Comparison of ENCODE assay signal across 1 cellular context in the genomic region with DNA sequence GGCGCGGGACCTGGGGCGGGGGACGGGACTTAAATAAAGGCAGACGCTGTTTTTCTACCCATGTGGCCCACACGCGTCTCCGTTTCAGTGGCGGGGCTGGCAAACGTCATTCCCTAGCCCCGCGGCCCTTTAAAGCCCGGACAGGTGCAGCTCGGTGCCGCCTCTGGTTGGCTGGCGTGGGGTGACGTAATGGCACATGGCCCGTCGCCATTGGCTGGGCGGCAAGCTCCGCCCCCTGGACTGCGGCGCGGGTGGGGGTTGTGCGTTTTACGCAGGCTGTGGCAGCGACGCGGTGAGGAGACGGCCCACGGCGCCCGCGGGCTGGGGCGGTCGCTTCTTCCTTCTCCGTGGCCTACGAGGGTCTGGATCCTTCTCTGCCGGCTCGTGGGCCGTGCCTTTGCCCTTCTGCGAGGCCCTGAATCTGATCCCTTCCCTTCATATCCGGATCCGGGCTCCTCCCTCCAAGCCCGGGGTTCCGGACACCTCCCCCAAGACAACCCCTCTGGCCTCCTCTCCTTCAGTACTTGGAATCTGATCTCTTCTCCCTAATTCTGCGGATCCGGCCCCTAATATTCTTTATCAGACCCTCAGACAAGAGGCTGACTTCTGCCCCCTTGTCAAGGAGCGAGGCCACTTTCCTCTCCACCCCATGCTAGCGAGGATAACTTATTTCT.
TF ChIP-seq lines count a peak whose summit lies in the region.

A gene with protein sequence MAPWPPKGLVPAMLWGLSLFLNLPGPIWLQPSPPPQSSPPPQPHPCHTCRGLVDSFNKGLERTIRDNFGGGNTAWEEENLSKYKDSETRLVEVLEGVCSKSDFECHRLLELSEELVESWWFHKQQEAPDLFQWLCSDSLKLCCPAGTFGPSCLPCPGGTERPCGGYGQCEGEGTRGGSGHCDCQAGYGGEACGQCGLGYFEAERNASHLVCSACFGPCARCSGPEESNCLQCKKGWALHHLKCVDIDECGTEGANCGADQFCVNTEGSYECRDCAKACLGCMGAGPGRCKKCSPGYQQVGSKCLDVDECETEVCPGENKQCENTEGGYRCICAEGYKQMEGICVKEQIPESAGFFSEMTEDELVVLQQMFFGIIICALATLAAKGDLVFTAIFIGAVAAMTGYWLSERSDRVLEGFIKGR (plus strand): TSS at position 274 of the 674 bp plus-strand sequence. CDS start 605 bp downstream, outside the sequence.

TF ChIP-seq in K562, 482 proteins besides CTCF, POLR2A, EP300 and RAD21 (continued from another document and continues in another):
- TF ChIP-seq, protein P1, sequence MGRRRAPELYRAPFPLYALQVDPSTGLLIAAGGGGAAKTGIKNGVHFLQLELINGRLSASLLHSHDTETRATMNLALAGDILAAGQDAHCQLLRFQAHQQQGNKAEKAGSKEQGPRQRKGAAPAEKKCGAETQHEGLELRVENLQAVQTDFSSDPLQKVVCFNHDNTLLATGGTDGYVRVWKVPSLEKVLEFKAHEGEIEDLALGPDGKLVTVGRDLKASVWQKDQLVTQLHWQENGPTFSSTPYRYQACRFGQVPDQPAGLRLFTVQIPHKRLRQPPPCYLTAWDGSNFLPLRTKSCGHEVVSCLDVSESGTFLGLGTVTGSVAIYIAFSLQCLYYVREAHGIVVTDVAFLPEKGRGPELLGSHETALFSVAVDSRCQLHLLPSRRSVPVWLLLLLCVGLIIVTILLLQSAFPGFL (CRISPR knock-in tag; IDR thresholded peaks at IDR 0.05) = no peak
- TF ChIP-seq FOXJ2 (tag; IDR thresholded peaks at IDR 0.05) = no peak
- TF ChIP-seq L3MBTL2 (IDR thresholded peaks at IDR 0.05) = peak; percentile 79
- TF ChIP-seq ZKSCAN3 (CRISPR knock-in tag; IDR thresholded peaks at IDR 0.05) = no peak
- TF ChIP-seq, protein P2, sequence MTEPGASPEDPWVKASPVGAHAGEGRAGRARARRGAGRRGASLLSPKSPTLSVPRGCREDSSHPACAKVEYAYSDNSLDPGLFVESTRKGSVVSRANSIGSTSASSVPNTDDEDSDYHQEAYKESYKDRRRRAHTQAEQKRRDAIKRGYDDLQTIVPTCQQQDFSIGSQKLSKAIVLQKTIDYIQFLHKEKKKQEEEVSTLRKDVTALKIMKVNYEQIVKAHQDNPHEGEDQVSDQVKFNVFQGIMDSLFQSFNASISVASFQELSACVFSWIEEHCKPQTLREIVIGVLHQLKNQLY (CRISPR knock-in tag; conservative IDR thresholded peaks at IDR 0.05) = no peak
- TF ChIP-seq ZNF584 (CRISPR knock-in tag; IDR thresholded peaks at IDR 0.05; ENCODE audit: low read depth) = no peak
- TF ChIP-seq ILK (tag; IDR thresholded peaks at IDR 0.05; ENCODE audit: borderline replicate concordance, low read depth) = no peak
- TF ChIP-seq, protein P3, sequence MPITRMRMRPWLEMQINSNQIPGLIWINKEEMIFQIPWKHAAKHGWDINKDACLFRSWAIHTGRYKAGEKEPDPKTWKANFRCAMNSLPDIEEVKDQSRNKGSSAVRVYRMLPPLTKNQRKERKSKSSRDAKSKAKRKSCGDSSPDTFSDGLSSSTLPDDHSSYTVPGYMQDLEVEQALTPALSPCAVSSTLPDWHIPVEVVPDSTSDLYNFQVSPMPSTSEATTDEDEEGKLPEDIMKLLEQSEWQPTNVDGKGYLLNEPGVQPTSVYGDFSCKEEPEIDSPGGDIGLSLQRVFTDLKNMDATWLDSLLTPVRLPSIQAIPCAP (CRISPR knock-in tag; IDR thresholded peaks at IDR 0.05; ENCODE audit: borderline replicate concordance) = no peak
- TF ChIP-seq, protein P4, sequence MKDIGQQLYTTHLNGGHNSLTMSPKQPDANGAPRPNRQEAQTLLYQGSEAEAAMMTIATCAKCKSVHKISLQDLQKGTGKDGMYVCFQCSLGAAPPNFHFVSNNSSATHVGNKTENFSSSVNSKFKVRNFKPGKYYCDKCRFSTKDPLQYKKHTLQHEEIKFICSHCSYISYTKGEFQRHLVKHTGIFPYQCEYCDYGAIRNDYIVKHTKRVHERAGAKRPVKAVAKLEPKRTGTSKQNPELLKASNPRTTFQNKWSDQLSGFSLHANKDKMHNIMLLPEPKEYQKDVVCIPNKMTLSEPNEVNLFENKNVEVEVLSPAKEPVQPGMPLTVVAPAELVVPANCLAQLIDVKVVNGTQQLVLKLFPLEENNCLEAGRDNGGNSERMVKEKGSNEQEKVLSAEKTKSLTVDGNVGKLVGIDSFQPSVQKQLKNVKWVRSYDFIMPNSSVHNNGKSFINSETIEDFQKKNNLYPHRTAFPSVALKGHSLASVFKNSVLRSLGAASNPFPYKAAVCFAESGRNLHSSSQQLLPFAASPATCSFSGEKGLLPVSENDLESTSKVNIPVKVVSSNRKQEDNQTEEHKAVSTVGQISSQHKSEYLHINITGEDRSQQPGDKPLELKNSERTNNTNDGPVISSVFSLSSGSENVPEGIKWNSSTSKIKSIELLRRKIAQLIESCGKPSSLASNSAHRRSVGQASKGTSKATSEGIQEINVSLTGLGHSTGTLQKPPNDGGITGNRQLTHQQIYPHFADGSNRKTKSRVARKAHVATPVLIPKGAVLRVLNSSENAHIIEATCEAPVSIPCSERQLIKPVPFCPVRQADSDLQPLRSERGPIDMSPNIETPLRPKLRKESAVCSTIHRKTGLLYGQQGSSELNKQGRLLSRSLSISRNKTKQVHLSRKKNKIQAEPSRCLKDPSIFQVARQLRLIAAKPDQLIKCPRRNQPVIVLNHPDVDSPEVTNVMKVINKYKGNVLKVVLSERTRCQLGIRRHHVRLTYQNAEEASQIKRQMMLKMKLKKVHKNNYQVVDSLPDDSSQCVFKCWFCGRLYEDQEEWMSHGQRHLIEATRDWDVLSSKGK (CRISPR knock-in tag; IDR thresholded peaks at IDR 0.05) = no peak
- peak; percentile 57; the same call in 1 of the 2 replicates for TF ChIP-seq ZNF589 (CRISPR knock-in tag; IDR thresholded peaks at IDR 0.05; ENCODE audit: low read depth)
- TF ChIP-seq SMARCA4 (IDR thresholded peaks at IDR 0.05) = peak; percentile 15; the same call in 1 of the 2 replicates
- no peak for TF ChIP-seq PHB (CRISPR knock-in tag; IDR thresholded peaks at IDR 0.05)
- TF ChIP-seq, protein P5, sequence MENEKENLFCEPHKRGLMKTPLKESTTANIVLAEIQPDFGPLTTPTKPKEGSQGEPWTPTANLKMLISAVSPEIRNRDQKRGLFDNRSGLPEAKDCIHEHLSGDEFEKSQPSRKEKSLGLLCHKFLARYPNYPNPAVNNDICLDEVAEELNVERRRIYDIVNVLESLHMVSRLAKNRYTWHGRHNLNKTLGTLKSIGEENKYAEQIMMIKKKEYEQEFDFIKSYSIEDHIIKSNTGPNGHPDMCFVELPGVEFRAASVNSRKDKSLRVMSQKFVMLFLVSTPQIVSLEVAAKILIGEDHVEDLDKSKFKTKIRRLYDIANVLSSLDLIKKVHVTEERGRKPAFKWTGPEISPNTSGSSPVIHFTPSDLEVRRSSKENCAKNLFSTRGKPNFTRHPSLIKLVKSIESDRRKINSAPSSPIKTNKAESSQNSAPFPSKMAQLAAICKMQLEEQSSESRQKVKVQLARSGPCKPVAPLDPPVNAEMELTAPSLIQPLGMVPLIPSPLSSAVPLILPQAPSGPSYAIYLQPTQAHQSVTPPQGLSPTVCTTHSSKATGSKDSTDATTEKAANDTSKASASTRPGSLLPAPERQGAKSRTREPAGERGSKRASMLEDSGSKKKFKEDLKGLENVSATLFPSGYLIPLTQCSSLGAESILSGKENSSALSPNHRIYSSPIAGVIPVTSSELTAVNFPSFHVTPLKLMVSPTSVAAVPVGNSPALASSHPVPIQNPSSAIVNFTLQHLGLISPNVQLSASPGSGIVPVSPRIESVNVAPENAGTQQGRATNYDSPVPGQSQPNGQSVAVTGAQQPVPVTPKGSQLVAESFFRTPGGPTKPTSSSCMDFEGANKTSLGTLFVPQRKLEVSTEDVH (IDR thresholded peaks at IDR 0.05; ENCODE audit: low read depth, partially characterized antibody) = peak; percentile 72
- TF ChIP-seq ZNF174 (CRISPR knock-in tag; IDR thresholded peaks at IDR 0.05) = no peak
- no peak for TF ChIP-seq NBN (IDR thresholded peaks at IDR 0.05; ENCODE audit: low read depth)
- no peak for TF ChIP-seq NCOA6 (IDR thresholded peaks at IDR 0.05)
- TF ChIP-seq ZBTB7A (IDR thresholded peaks at IDR 0.05; ENCODE audit: borderline replicate concordance, control insufficient read depth, low read depth, low read length) = no peak; the same call in 1 of the 2 replicates
- no peak; the same call in 1 of the 2 replicates for TF ChIP-seq ZBTB1 (CRISPR knock-in tag; IDR thresholded peaks at IDR 0.05; ENCODE audit: borderline replicate concordance, low read depth)
- TF ChIP-seq ERF (CRISPR knock-in tag; IDR thresholded peaks at IDR 0.05) = 0 out of 2 replicates have a peak, but pooled peaks have one; percentile 71
- TF ChIP-seq, protein P6, sequence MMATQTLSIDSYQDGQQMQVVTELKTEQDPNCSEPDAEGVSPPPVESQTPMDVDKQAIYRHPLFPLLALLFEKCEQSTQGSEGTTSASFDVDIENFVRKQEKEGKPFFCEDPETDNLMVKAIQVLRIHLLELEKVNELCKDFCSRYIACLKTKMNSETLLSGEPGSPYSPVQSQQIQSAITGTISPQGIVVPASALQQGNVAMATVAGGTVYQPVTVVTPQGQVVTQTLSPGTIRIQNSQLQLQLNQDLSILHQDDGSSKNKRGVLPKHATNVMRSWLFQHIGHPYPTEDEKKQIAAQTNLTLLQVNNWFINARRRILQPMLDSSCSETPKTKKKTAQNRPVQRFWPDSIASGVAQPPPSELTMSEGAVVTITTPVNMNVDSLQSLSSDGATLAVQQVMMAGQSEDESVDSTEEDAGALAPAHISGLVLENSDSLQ (IDR thresholded peaks at IDR 0.05) = no peak
- TF ChIP-seq, protein P7, sequence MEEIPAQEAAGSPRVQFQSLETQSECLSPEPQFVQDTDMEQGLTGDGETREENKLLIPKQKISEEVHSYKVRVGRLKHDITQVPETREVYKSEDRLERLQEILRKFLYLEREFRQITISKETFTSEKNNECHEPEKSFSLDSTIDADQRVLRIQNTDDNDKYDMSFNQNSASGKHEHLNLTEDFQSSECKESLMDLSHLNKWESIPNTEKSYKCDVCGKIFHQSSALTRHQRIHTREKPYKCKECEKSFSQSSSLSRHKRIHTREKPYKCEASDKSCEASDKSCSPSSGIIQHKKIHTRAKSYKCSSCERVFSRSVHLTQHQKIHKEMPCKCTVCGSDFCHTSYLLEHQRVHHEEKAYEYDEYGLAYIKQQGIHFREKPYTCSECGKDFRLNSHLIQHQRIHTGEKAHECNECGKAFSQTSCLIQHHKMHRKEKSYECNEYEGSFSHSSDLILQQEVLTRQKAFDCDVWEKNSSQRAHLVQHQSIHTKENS (CRISPR knock-in tag; IDR thresholded peaks at IDR 0.05) = no peak
- no peak for TF ChIP-seq FUS (optimal IDR thresholded peaks at IDR 0.05; ENCODE audit: low read depth, low read length)
- TF ChIP-seq, protein P8, sequence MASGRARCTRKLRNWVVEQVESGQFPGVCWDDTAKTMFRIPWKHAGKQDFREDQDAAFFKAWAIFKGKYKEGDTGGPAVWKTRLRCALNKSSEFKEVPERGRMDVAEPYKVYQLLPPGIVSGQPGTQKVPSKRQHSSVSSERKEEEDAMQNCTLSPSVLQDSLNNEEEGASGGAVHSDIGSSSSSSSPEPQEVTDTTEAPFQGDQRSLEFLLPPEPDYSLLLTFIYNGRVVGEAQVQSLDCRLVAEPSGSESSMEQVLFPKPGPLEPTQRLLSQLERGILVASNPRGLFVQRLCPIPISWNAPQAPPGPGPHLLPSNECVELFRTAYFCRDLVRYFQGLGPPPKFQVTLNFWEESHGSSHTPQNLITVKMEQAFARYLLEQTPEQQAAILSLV (tag; IDR thresholded peaks at IDR 0.05) = no peak; the same call in 1 of the 2 replicates
- TF ChIP-seq FOS (IDR thresholded peaks at IDR 0.05; ENCODE audit: extremely low read depth, insufficient read length) = peak; percentile 69
- no peak for TF ChIP-seq CAMTA2 (CRISPR knock-in tag; conservative IDR thresholded peaks at IDR 0.05)
- TF ChIP-seq ETV6 (IDR thresholded peaks at IDR 0.05; ENCODE audit: borderline replicate concordance in 1 of 2, low read depth in 2 of 2, low read length in 1 of 2) = no peak
- peak; percentile 1; the same call in 1 of the 2 replicates for TF ChIP-seq ETV6 (CRISPR knock-in tag; IDR thresholded peaks at IDR 0.05; ENCODE audit: borderline replicate concordance)
- TF ChIP-seq, protein P9, sequence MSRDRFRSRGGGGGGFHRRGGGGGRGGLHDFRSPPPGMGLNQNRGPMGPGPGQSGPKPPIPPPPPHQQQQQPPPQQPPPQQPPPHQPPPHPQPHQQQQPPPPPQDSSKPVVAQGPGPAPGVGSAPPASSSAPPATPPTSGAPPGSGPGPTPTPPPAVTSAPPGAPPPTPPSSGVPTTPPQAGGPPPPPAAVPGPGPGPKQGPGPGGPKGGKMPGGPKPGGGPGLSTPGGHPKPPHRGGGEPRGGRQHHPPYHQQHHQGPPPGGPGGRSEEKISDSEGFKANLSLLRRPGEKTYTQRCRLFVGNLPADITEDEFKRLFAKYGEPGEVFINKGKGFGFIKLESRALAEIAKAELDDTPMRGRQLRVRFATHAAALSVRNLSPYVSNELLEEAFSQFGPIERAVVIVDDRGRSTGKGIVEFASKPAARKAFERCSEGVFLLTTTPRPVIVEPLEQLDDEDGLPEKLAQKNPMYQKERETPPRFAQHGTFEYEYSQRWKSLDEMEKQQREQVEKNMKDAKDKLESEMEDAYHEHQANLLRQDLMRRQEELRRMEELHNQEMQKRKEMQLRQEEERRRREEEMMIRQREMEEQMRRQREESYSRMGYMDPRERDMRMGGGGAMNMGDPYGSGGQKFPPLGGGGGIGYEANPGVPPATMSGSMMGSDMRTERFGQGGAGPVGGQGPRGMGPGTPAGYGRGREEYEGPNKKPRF (IDR thresholded peaks at IDR 0.05; ENCODE audit: low read depth, low read length) = no peak
- TF ChIP-seq, protein P10, sequence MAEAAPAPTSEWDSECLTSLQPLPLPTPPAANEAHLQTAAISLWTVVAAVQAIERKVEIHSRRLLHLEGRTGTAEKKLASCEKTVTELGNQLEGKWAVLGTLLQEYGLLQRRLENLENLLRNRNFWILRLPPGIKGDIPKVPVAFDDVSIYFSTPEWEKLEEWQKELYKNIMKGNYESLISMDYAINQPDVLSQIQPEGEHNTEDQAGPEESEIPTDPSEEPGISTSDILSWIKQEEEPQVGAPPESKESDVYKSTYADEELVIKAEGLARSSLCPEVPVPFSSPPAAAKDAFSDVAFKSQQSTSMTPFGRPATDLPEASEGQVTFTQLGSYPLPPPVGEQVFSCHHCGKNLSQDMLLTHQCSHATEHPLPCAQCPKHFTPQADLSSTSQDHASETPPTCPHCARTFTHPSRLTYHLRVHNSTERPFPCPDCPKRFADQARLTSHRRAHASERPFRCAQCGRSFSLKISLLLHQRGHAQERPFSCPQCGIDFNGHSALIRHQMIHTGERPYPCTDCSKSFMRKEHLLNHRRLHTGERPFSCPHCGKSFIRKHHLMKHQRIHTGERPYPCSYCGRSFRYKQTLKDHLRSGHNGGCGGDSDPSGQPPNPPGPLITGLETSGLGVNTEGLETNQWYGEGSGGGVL (CRISPR knock-in tag; IDR thresholded peaks at IDR 0.05) = no peak
- TF ChIP-seq ZNF274 (IDR thresholded peaks at IDR 0.05; ENCODE audit: borderline replicate concordance, low read depth, low read length) = no peak
- TF ChIP-seq MYNN (IDR thresholded peaks at IDR 0.05) = no peak; the same call in 1 of the 2 replicates
- no peak for TF ChIP-seq MYNN (CRISPR knock-in tag; IDR thresholded peaks at IDR 0.05)
- peak; percentile 69 for TF ChIP-seq TAF1 (IDR thresholded peaks at IDR 0.05; ENCODE audit: control insufficient read depth, extremely low read depth, insufficient read depth, low read length, severe bottlenecking)
- no peak for TF ChIP-seq ZNF77 (CRISPR knock-in tag; IDR thresholded peaks at IDR 0.05)
- TF ChIP-seq, protein P11, sequence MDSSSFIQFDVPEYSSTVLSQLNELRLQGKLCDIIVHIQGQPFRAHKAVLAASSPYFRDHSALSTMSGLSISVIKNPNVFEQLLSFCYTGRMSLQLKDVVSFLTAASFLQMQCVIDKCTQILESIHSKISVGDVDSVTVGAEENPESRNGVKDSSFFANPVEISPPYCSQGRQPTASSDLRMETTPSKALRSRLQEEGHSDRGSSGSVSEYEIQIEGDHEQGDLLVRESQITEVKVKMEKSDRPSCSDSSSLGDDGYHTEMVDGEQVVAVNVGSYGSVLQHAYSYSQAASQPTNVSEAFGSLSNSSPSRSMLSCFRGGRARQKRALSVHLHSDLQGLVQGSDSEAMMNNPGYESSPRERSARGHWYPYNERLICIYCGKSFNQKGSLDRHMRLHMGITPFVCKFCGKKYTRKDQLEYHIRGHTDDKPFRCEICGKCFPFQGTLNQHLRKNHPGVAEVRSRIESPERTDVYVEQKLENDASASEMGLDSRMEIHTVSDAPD (CRISPR knock-in tag; IDR thresholded peaks at IDR 0.05) = no peak
